Comparison of ENCODE assay signal across 22 cellular contexts in genomic region chr9:81468084-81468595, GRCh38.
"Had no signal": no experiment of that assay in that cellular context is flagged by ENCODE, and none has a peak within 500 bp of the region (broad histone marks: within the 10 kb centered on the region; RNA-seq: fewer than 3 reads in every experiment).

No MANE protein-coding gene starts in this region.

- H3K4me1 ChIP-seq: lower lobe of right lung, neural progenitor cell, parathyroid adenoma, suprapubic skin, upper lobe of right lung, uterus had no signal

- H3K27ac ChIP-seq: lower lobe of right lung, neural progenitor cell, parathyroid adenoma, right atrium auricular region, sigmoid colon, skin epidermis, spleen, suprapubic skin, transverse colon, upper lobe of right lung, uterus had no signal

- FAIRE-seq: keratinocyte had no signal

- ATAC-seq: effector memory CD8-positive, alpha-beta T cell; esophagus mucosa; left ventricle myocardium superior; lower lobe of right lung; naive thymus-derived CD4-positive, alpha-beta T cell; stimulated activated naive B cell treated with anti-CD40 and anti-IgM and Interleukin-4, amounts not matched to agents 10 μg/mL and 1 μg/mL and 100 μg/mL, for 72 hours; upper lobe of right lung had no signal

- H3K9ac ChIP-seq: neural progenitor cell, parathyroid adenoma had no signal

- H3K9me3 ChIP-seq: gastrocnemius medialis, lower lobe of right lung, right atrium auricular region, sigmoid colon, spleen, suprapubic skin, transverse colon, upper lobe of right lung, uterus had no signal

- DNase-seq: cortex of kidney; effector memory CD8-positive, alpha-beta T cell; foreskin fibroblast; head of caudate nucleus; left ventricle myocardium superior; lower lobe of right lung; naive thymus-derived CD4-positive, alpha-beta T cell; sigmoid colon; spleen; stimulated activated CD4-positive, alpha-beta T cell treated with anti-CD3 and anti-CD28 coated beads, Interleukin-4, amount 100 ng/mL, for 4 hours; stimulated activated naive B cell treated with anti-CD40 and anti-IgM and Interleukin-4, amounts not matched to agents 10 μg/mL and 1 μg/mL and 100 μg/mL, for 72 hours; transverse colon; upper lobe of right lung; uterus had no signal

- H3K79me2 ChIP-seq: parathyroid adenoma had no signal

- H3K36me3 ChIP-seq: gastrocnemius medialis, lower lobe of right lung, neural progenitor cell, right atrium auricular region, sigmoid colon, spleen, suprapubic skin, transverse colon, upper lobe of right lung, uterus had no signal

- H3K27me3 ChIP-seq: gastrocnemius medialis, neural progenitor cell, right atrium auricular region, sigmoid colon, spleen, suprapubic skin, transverse colon, upper lobe of right lung, uterus had no signal

- H3K4me2 ChIP-seq: neural progenitor cell had no signal

- H2AFZ ChIP-seq: neural progenitor cell, parathyroid adenoma had no signal

- H3K4me3 ChIP-seq: gastrocnemius medialis, lower lobe of right lung, neural progenitor cell, right atrium auricular region, sigmoid colon, skin epidermis, spleen, suprapubic skin, transverse colon, upper lobe of right lung, uterus had no signal
